Comparison of ENCODE assay signal across 23 cellular contexts in the genomic region with DNA sequence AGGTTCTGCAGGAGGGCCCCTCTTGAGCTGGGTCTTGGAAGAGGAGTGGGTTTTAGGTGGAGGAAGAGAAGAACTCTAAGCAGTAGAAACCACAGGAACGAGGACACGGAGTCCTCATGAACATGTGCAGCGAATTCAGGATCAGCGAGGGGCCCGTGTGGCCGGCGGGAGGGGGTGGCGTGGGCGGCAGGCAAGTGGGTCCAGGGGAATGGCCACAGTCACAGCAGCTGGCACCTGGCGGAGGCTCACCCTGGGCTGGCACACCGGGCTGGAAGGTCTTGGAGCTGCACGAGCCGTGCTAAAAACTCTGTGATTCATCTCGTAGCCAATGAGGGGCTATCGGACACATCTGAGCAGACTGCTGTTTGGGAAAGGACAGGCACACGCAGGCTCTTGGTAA. TPM values are rescaled to one million over a fixed set of nuclear protein-coding genes. Genes with fewer than 3 reads are reported as not detected.
DNase-seq lines count a peak whose midpoint lies in the region; ATAC-seq, FAIRE-seq and TF ChIP-seq lines count a peak whose summit lies in the region.
"Had no signal": no experiment of that assay in that cellular context is flagged by ENCODE, and none has a peak within 500 bp of the region (broad histone marks: within the 10 kb centered on the region; RNA-seq: fewer than 3 reads in every experiment).

No MANE protein-coding gene starts in this region.

- no peaks in the 10 kb centered on the region for H4K20me1 ChIP-seq in astrocyte (ENCODE audit: insufficient read depth, low read length)
- H4K20me1 ChIP-seq: BLaER1 treated with 17β-estradiol and CSF1 and Interleukin-3, amounts not matched to agents 10 nM and 100 nM had no signal

- H3K4me3 ChIP-seq in H7 (ENCODE audit: insufficient read depth, low read depth, low read length) = no peak overlapping the region
- no peak overlapping the region for H3K4me3 ChIP-seq in astrocyte (ENCODE audit: insufficient read depth, low read depth, low read length)
- no peak overlapping the region for H3K4me3 ChIP-seq in HAP-1
- H3K4me3 ChIP-seq: A549; BLaER1 treated with 17β-estradiol and CSF1 and Interleukin-3, amounts not matched to agents 10 nM and 100 nM had no signal

- H3K9ac ChIP-seq in astrocyte (ENCODE audit: low read length) = no peak overlapping the region
- H3K9ac ChIP-seq: BLaER1 treated with 17β-estradiol and CSF1 and Interleukin-3, amounts not matched to agents 10 nM and 100 nM had no signal

- H3K4me1 ChIP-seq in astrocyte (ENCODE audit: insufficient read depth, low read length) = peaks cover 16% of the 10 kb centered on the region
- H3K4me1 ChIP-seq in HAP-1 = no peaks in the 10 kb centered on the region; the same call in 1 of the 2 replicates
- H3K4me1 ChIP-seq: A549, Caco-2 had no signal

- no peak for ATAC-seq in GM19035 (IDR thresholded peaks at IDR 0.05; ENCODE audit: unreplicated experiment)
- ATAC-seq: CD8-positive, alpha-beta T cell had no signal

- H3K4me3 Mint-ChIP-seq in astrocyte (ENCODE audit: unreplicated experiment) (peak overlapping the region; percentile 43), osteocyte (ENCODE audit: unreplicated experiment) (no peak overlapping the region)
- H3K4me3 Mint-ChIP-seq: B cell; CD4-positive, alpha-beta T cell; CD8-positive, alpha-beta T cell had no signal

- H3K27me3 Mint-ChIP-seq in astrocyte (ENCODE audit: low read depth, unreplicated experiment) (no peaks in the 10 kb centered on the region), osteocyte (ENCODE audit: unreplicated experiment) (peaks cover 2% of the 10 kb centered on the region)

- no peak overlapping the region for H3K27ac ChIP-seq in astrocyte (ENCODE audit: low read depth, low read length)
- H3K27ac ChIP-seq: 22Rv1; A549; BLaER1 treated with 17β-estradiol and CSF1 and Interleukin-3, amounts not matched to agents 10 nM and 100 nM; C4-2B had no signal

- H3K9me3 ChIP-seq in astrocyte (ENCODE audit: insufficient read depth, low read depth, low read length) (no peaks in the 10 kb centered on the region), HAP-1 (no peaks in the 10 kb centered on the region)
- H3K9me3 ChIP-seq: A549, Caco-2 had no signal

- H3K4me1 Mint-ChIP-seq in astrocyte (ENCODE audit: low read depth, unreplicated experiment) = peaks cover 25% of the 10 kb centered on the region
- H3K4me1 Mint-ChIP-seq in osteocyte (ENCODE audit: unreplicated experiment) = peaks cover 19% of the 10 kb centered on the region

- H3K4me2 ChIP-seq in astrocyte (ENCODE audit: low read length) = no peak overlapping the region
- H3K4me2 ChIP-seq: BLaER1 treated with 17β-estradiol and CSF1 and Interleukin-3, amounts not matched to agents 10 nM and 100 nM had no signal

- DNase-seq in H7 (peak; percentile 11), astrocyte (ENCODE audit: low read depth) (no peak), osteocyte (ENCODE audit: extremely low spot score, unreplicated experiment) (peak; percentile 68), HAP-1 (ENCODE audit: low spot score in 2 of 2) (no peak), NCI-H2029 (lab: John Stamatoyannopoulos, UW) (no peak)
- DNase-seq: AML-193; Caco-2; Calu3; CD4-positive, alpha-beta T cell; CD8-positive, alpha-beta T cell; DMS79 treated with DMSO at 0.1 percent for 48 hours; GF-D8 had no signal

- H3K27me3 ChIP-seq in H7 (ENCODE audit: control insufficient read depth, insufficient read depth, low read length) (no peaks in the 10 kb centered on the region), astrocyte (ENCODE audit: insufficient read depth, low read length) (no peaks in the 10 kb centered on the region), HAP-1 (ENCODE audit: low read depth) (peaks cover 11% of the 10 kb centered on the region; the same call in 1 of the 2 replicates)
- H3K27me3 ChIP-seq: BLaER1 treated with 17β-estradiol and CSF1 and Interleukin-3, amounts not matched to agents 10 nM and 100 nM had no signal

- H3K36me3 Mint-ChIP-seq in astrocyte (ENCODE audit: low read depth, unreplicated experiment) (no peaks in the 10 kb centered on the region), osteocyte (ENCODE audit: unreplicated experiment) (no peaks in the 10 kb centered on the region)
- H3K36me3 Mint-ChIP-seq: CD8-positive, alpha-beta T cell had no signal

- no peak for FAIRE-seq in astrocyte (lab: Jason Lieb, UNC)
- FAIRE-seq: A549, D721Med, G401.6, GM18507, GM19239 had no signal

- no peaks in the 10 kb centered on the region for H3K36me3 ChIP-seq in H7 (replicated peaks; ENCODE audit: control insufficient read depth, insufficient read depth, low read length)
- H3K36me3 ChIP-seq in astrocyte (ENCODE audit: insufficient read depth, low read length) = no peaks in the 10 kb centered on the region
- H3K36me3 ChIP-seq in HAP-1 (replicated peaks) = no peaks in the 10 kb centered on the region
- H3K36me3 ChIP-seq: BLaER1 treated with 17β-estradiol and CSF1 and Interleukin-3, amounts not matched to agents 10 nM and 100 nM had no signal

- H3K79me2 ChIP-seq in astrocyte (ENCODE audit: insufficient read depth, low read length) = no peaks in the 10 kb centered on the region

- no peak overlapping the region for H2AFZ ChIP-seq in astrocyte (ENCODE audit: low read depth, low read length)

- H3K27ac Mint-ChIP-seq in astrocyte (ENCODE audit: unreplicated experiment) (no peak overlapping the region), osteocyte (ENCODE audit: unreplicated experiment) (no peak overlapping the region)
- H3K27ac Mint-ChIP-seq: B cell; CD4-positive, alpha-beta T cell; CD8-positive, alpha-beta T cell had no signal

- in situ Hi-C loops in HAP-1 (cut with MboI; ENCODE audit: low sequenced_read_pairs) = no loop called here

- TF ChIP-seq CTCF in astrocyte (IDR thresholded peaks at IDR 0.05; ENCODE audit: insufficient read depth, low read depth, low read length) (no peak), osteocyte (IDR thresholded peaks at IDR 0.05) (no peak)

- no peaks in the 10 kb centered on the region for H3K9me3 Mint-ChIP-seq in astrocyte (ENCODE audit: unreplicated experiment)
- H3K9me3 Mint-ChIP-seq in osteocyte (ENCODE audit: unreplicated experiment) = no peaks in the 10 kb centered on the region
- H3K9me3 Mint-ChIP-seq: CD4-positive, alpha-beta T cell; CD8-positive, alpha-beta T cell had no signal

RNA-seq across cellular contexts. Expression of a gene that starts 18.0 kb away (rescaled TPM):
- 0.15 TPM in 1 of 2 replicates, not detected in the other for total RNA-seq in H7 (2014; rRNA removed; shearing (Covaris generic))
- total RNA-seq in astrocyte = 0.43 TPM in 1 of 2 replicates, not detected in the other
- total RNA-seq in osteocyte = not detected in 2 replicates
- total RNA-seq: A172; B cell; Caco-2; Calu3; CD4-positive, alpha-beta T cell; CD8-positive, alpha-beta T cell had no signal

Comparison
In these comparisons a context has a peak if more than half of its experiments do, and no peak if none do; other contexts are left out.
1. DNase-seq: peak in H7 (single experiment) and osteocyte (single experiment); none in astrocyte (single experiment), HAP-1 (0 of 2) and NCI-H2029 (single experiment).